Comparison of ENCODE assay signal across 20 cellular contexts in genomic region chr17:18285296-18285695, GRCh38. TPM values are rescaled to one million over a fixed set of nuclear protein-coding genes. Genes with fewer than 3 reads are reported as not detected.
A peak's percentile ranks its signal among the peaks of the same experiment; 100 is the strongest.
DNase-seq lines count a peak whose midpoint lies in the region; ATAC-seq and TF ChIP-seq lines count a peak whose summit lies in the region.
"Had no signal": no experiment of that assay in that cellular context is flagged by ENCODE, and none has a peak within 500 bp of the region (broad histone marks: within the 10 kb centered on the region; RNA-seq: fewer than 3 reads in every experiment).

No MANE protein-coding gene starts in this region.

- H3K36me3 ChIP-seq in spleen (peaks cover 9 to 100% (median 95%) of the 10 kb centered on the region in 6 donors), tibial artery (peaks cover 73 to 97% (median 82%) of the 10 kb centered on the region in 3 donors)

- no peaks in the 10 kb centered on the region for H3K4me1 Mint-ChIP-seq in activated T-cell treated with anti-CD3 and anti-CD28 coated beads, Interleukin-2, amount 50 U/mL, for 24 hours (ENCODE audit: low read depth)
- H3K4me1 Mint-ChIP-seq: B cell, GM23338, H9 had no signal

- H3K9me3 Mint-ChIP-seq in activated T-cell treated with anti-CD3 and anti-CD28 coated beads, Interleukin-2, amount 50 U/mL, for 24 hours = no peaks in the 10 kb centered on the region
- H3K9me3 Mint-ChIP-seq: CD4-positive, CD25-positive, alpha-beta regulatory T cell; CD8-positive, alpha-beta T cell; GM23338; H9 had no signal

- H3K9me3 ChIP-seq in right cardiac atrium (ENCODE audit: control insufficient read depth, low read length) (no peaks in the 10 kb centered on the region), spleen (no peaks in the 10 kb centered on the region), tibial artery (no peaks in the 10 kb centered on the region)
- H3K9me3 ChIP-seq: BLaER1 had no signal

- H3K27me3 ChIP-seq in right cardiac atrium (ENCODE audit: control insufficient read depth, insufficient read depth) (no peaks in the 10 kb centered on the region), spleen (replicated peaks in 1 of 7) (no peaks in the 10 kb centered on the region), tibial artery (no peaks in the 10 kb centered on the region)
- H3K27me3 ChIP-seq: BLaER1 had no signal

- no peak for ATAC-seq in Right ventricle myocardium superior (ENCODE audit: poor library complexity)
- no peak for ATAC-seq in right cardiac atrium
- ATAC-seq: CD8-positive, alpha-beta T cell; GM12878; GM23338; HCT116 had no signal

- peak overlapping the region; percentile 6 for H3K27ac Mint-ChIP-seq in activated T-cell treated with anti-CD3 and anti-CD28 coated beads, Interleukin-2, amount 50 U/mL, for 24 hours
- H3K27ac Mint-ChIP-seq: B cell; CD8-positive, alpha-beta T cell; GM23338; H9 had no signal

- peaks cover 94% of the 10 kb centered on the region for H3K36me3 Mint-ChIP-seq in activated T-cell treated with anti-CD3 and anti-CD28 coated beads, Interleukin-2, amount 50 U/mL, for 24 hours (ENCODE audit: low read depth)

- H3K4me3 Mint-ChIP-seq in activated T-cell treated with anti-CD3 and anti-CD28 coated beads, Interleukin-2, amount 50 U/mL, for 24 hours = no peak overlapping the region
- H3K4me3 Mint-ChIP-seq: B cell; CD4-positive, CD25-positive, alpha-beta regulatory T cell; CD8-positive, alpha-beta T cell; GM23338; H9 had no signal

- 97% methylated on average over 11 of the region's 11 CpGs for WGBS in right cardiac atrium
- 94 to 99% (median 97%) methylated on average over 9 to 11 of the region's 11 CpGs for WGBS in spleen, 5 donors

- intact Hi-C loops in Right ventricle myocardium superior (cut with DNase I) (no loop called here), right cardiac atrium (cut with DNase I) (no loop called here), spleen (cut with DNase I; ENCODE audit: low total_unique reads) (no loop called here), tibial artery (cut with DNase I; ENCODE audit: low total_unique reads) (no loop called here)

- no peak for DNase-seq in activated T-cell treated with anti-CD3 and anti-CD28 coated beads, Interleukin-2, amount 50 U/mL, for 24 hours
- no peak for DNase-seq in activated T-cell treated with anti-CD3 and anti-CD28 coated beads, Interleukin-2, amount 50 U/mL, for 48 hours
- peak; percentile 12 for DNase-seq in Right ventricle myocardium superior
- DNase-seq in right cardiac atrium = no peak
- peak; percentile 54 for DNase-seq in spleen
- no peak for DNase-seq in tibial artery
- DNase-seq: Caco-2; CD4-positive, CD25-positive, alpha-beta regulatory T cell; CD8-positive, alpha-beta T cell; DMS153; DND-41; GDM1; H9 had no signal

- no peaks in the 10 kb centered on the region for H3K4me1 ChIP-seq in right cardiac atrium (ENCODE audit: control insufficient read depth, insufficient read depth, low read length)
- H3K4me1 ChIP-seq in spleen = no peaks in the 10 kb centered on the region
- H3K4me1 ChIP-seq in tibial artery = no peaks in the 10 kb centered on the region
- H3K4me1 ChIP-seq: BLaER1, Caco-2 had no signal

- no peaks in the 10 kb centered on the region for H3K27me3 Mint-ChIP-seq in activated T-cell treated with anti-CD3 and anti-CD28 coated beads, Interleukin-2, amount 50 U/mL, for 24 hours
- H3K27me3 Mint-ChIP-seq: B cell; CD4-positive, CD25-positive, alpha-beta regulatory T cell had no signal

- no peak for TF ChIP-seq POLR2A in spleen (IDR thresholded peaks at IDR 0.05)

- no peak for TF ChIP-seq CTCF in spleen (IDR thresholded peaks at IDR 0.05 in 8 of 11, conservative IDR thresholded peaks at IDR 0.05 in 3 of 11)
- TF ChIP-seq CTCF in tibial artery (IDR thresholded peaks at IDR 0.05) = no peak

- H3K4me3 ChIP-seq in right cardiac atrium (ENCODE audit: low read length) = no peak overlapping the region
- H3K4me3 ChIP-seq in spleen = no peak overlapping the region
- no peak overlapping the region for H3K4me3 ChIP-seq in tibial artery
- H3K4me3 ChIP-seq: BLaER1, GM12878, GM23338 had no signal

- H3K27ac ChIP-seq in right cardiac atrium (ENCODE audit: low read length) (no peak overlapping the region), spleen (no peak overlapping the region), tibial artery (no peak overlapping the region)
- H3K27ac ChIP-seq: 22Rv1, BLaER1, C4-2B had no signal

RNA-seq across cellular contexts. Expression of gene MIEF2, which starts 24.8 kb away (rescaled TPM):
- total RNA-seq in Right ventricle myocardium superior = 32.7 TPM
- total RNA-seq in right cardiac atrium = 10 to 100 TPM; 17.6 to 20.7 (median 19.6) TPM
- polyA plus RNA-seq in right cardiac atrium = 13.1 TPM
- total RNA-seq in spleen = 10 to 100 TPM in 6 of 7 donors, 1 to 10 TPM in 1; 8.5 to 24.8 (median 13.5) TPM
- 1 to 10 TPM; 4.6 to 7.5 (median 4.8) TPM for polyA plus RNA-seq in spleen

RNA-seq across cellular contexts. Expression of gene FLII, which starts 26.8 kb away (rescaled TPM):
- total RNA-seq in Right ventricle myocardium superior (269 TPM), right cardiac atrium (100 to 1,000 TPM; 176 to 217 (median 194) TPM), spleen (100 to 1,000 TPM; 272 to 346 (median 287) TPM)
- polyA plus RNA-seq in right cardiac atrium (166 TPM), spleen (100 to 1,000 TPM; 143 to 214 (median 211) TPM)

RNA-seq across cellular contexts. Expression of gene TOP3A, which starts 29.5 kb away (rescaled TPM):
- total RNA-seq in Right ventricle myocardium superior (8.1 TPM), right cardiac atrium (10 to 100 TPM; 10.6 to 14.9 (median 12.7) TPM), spleen (10 to 100 TPM; 42.0 to 60.1 (median 48.2) TPM)
- polyA plus RNA-seq in right cardiac atrium (8.9 TPM), spleen (10 to 100 TPM in 2 of 3 donors, 1 to 10 TPM in 1; 9.8 to 18.5 (median 12.7) TPM)

RNA-seq across cellular contexts. Expression of gene SMCR8, which starts 29.8 kb away (rescaled TPM):
- total RNA-seq in Right ventricle myocardium superior (11.5 TPM), right cardiac atrium (10 to 100 TPM; 10.7 to 13.3 (median 11.7) TPM), spleen (10 to 100 TPM; 25.8 to 38.0 (median 32.3) TPM)
- polyA plus RNA-seq in right cardiac atrium (5.3 TPM), spleen (1 to 10 TPM; 3.9 to 9.2 (median 4.0) TPM)

RNA-seq across cellular contexts. Expression of gene LLGL1, which starts 59.9 kb away (rescaled TPM):
- 7.9 TPM for total RNA-seq in Right ventricle myocardium superior
- total RNA-seq in right cardiac atrium = 10 to 100 TPM; 11.2 to 13.9 (median 12.6) TPM
- 8.6 TPM for polyA plus RNA-seq in right cardiac atrium
- total RNA-seq in spleen = 10 to 100 TPM; 10.7 to 23.4 (median 18.4) TPM
- 10 to 100 TPM in 1 of 3 donors, 1 to 10 TPM in 2; 2.9 to 11.2 (median 3.4) TPM for polyA plus RNA-seq in spleen

Comparison
In these comparisons a context has a peak if more than half of its experiments do, and no peak if none do; other contexts are left out.
1. DNase-seq: peak in Right ventricle myocardium superior (single experiment) and spleen (single experiment); none in activated T-cell treated with anti-CD3 and anti-CD28 coated beads, Interleukin-2, amount 50 U/mL, for 24 hours (single experiment), activated T-cell treated with anti-CD3 and anti-CD28 coated beads, Interleukin-2, amount 50 U/mL, for 48 hours (0 of 2), right cardiac atrium (0 of 3) and tibial artery (0 of 2).